Comparison of ENCODE assay signal across 8 cellular contexts in genomic region chr12:45214739-45215418, GRCh38. TPM values are rescaled to one million over a fixed set of nuclear protein-coding genes. Genes with fewer than 3 reads are reported as not detected.
DNase-seq lines count a peak whose midpoint lies in the region; ATAC-seq, FAIRE-seq and TF ChIP-seq lines count a peak whose summit lies in the region.

No MANE protein-coding gene starts in this region.

- no peak for FAIRE-seq in keratinocyte (lab: Jason Lieb, UNC)

- peak overlapping the region; percentile 95 for H3K27ac Mint-ChIP-seq in activated naive CD4-positive, alpha-beta T cell treated with anti-CD3 and anti-CD28 coated beads for 36 hours
- H3K27ac Mint-ChIP-seq in activated naive CD4-positive, alpha-beta T cell treated with anti-CD3 and anti-CD28 coated beads, Interleukin-2, amount 50 U/mL, for 72 hours, result peak overlapping the region; percentile 85 to 86

- H3K9me1 ChIP-seq in keratinocyte (ENCODE audit: control insufficient read depth, extremely low read depth, insufficient read depth, low read length), result no peaks in the 10 kb centered on the region

- H4K20me1 ChIP-seq in keratinocyte (ENCODE audit: control insufficient read depth, extremely low read depth, insufficient read depth, low read length), result no peaks in the 10 kb centered on the region

- H3K36me3 ChIP-seq in keratinocyte (ENCODE audit: control insufficient read depth in 2 of 2, extremely low read depth in 1 of 2, insufficient read depth in 2 of 2, low read length in 2 of 2) (no peaks in the 10 kb centered on the region), subcutaneous abdominal adipose tissue (ENCODE audit: control insufficient read depth in 5 of 5, insufficient read depth in 5 of 5, low read length in 5 of 5) (no peaks in the 10 kb centered on the region)

- peak overlapping the region; percentile 63 for H2AFZ ChIP-seq in keratinocyte (ENCODE audit: control insufficient read depth, low read length)

- no peaks in the 10 kb centered on the region for H3K9me3 ChIP-seq in keratinocyte (ENCODE audit: control insufficient read depth, low read depth, low read length)
- no peaks in the 10 kb centered on the region for H3K9me3 ChIP-seq in subcutaneous abdominal adipose tissue (ENCODE audit: control insufficient read depth in 5 of 5, low read length in 5 of 5)

- H3K79me2 ChIP-seq in keratinocyte (ENCODE audit: control insufficient read depth, insufficient read depth, low read length), result peaks cover 47% of the 10 kb centered on the region

- H3K4me1 ChIP-seq in keratinocyte (ENCODE audit: control insufficient read depth, extremely low read depth, insufficient read depth, low read length), result peaks cover 29% of the 10 kb centered on the region
- peaks cover 3 to 43% (median 32%) of the 10 kb centered on the region in 5 donors for H3K4me1 ChIP-seq in subcutaneous abdominal adipose tissue (ENCODE audit: control insufficient read depth in 5 of 5, insufficient read depth in 5 of 5, low read length in 5 of 5)

- dilution Hi-C loops in keratinocyte (cut with MboI; ENCODE audit: extremely low pct_ligation_motif_present, low sequenced_read_pairs), result no loop called here

- no peaks in the 10 kb centered on the region for H3K36me3 Mint-ChIP-seq in activated naive CD4-positive, alpha-beta T cell treated with anti-CD3 and anti-CD28 coated beads for 36 hours (ENCODE audit: low read depth)
- H3K36me3 Mint-ChIP-seq in activated naive CD4-positive, alpha-beta T cell treated with anti-CD3 and anti-CD28 coated beads, Interleukin-2, amount 50 U/mL, for 72 hours, result peaks cover 0 to 4% of the 10 kb centered on the region in 2 donors

- H3K27me3 Mint-ChIP-seq in activated naive CD4-positive, alpha-beta T cell treated with anti-CD3 and anti-CD28 coated beads for 36 hours (ENCODE audit: low read depth), result no peaks in the 10 kb centered on the region

- intact Hi-C loops in activated naive CD4-positive, alpha-beta T cell treated with anti-CD3 and anti-CD28 coated beads for 36 hours (cut with micrococcal nuclease), result loop anchor here (1.0 to 10.0 kb wide), 6 partner anchors 18 to 1000 kb away; no protein-coding TSS in a partner anchor

- H3K4me3 Mint-ChIP-seq in activated naive CD4-positive, alpha-beta T cell treated with anti-CD3 and anti-CD28 coated beads for 36 hours, result peak overlapping the region; percentile 97

- H3K4me3 ChIP-seq in keratinocyte (ENCODE audit: control insufficient read depth in 2 of 3, extremely low read depth in 1 of 3, insufficient read depth in 2 of 3, low read depth in 1 of 3, low read length in 3 of 3) (peak overlapping the region; percentile 62 to 87 (median 73)), subcutaneous abdominal adipose tissue (ENCODE audit: low read depth in 1 of 5, low read length in 5 of 5) (peak overlapping the region; percentile 67 to 99 (median 93))

- H3K4me1 Mint-ChIP-seq in activated naive CD4-positive, alpha-beta T cell treated with anti-CD3 and anti-CD28 coated beads for 36 hours (ENCODE audit: low read depth), result peaks cover 30% of the 10 kb centered on the region

- peak overlapping the region; percentile 80 for H3K9ac ChIP-seq in keratinocyte (ENCODE audit: control insufficient read depth, extremely low read depth, insufficient read depth, low read length)
- peak overlapping the region; percentile 83 to 99 (median 92) for H3K9ac ChIP-seq in subcutaneous abdominal adipose tissue (ENCODE audit: low read length in 5 of 5)

- CTCF ChIA-PET in activated naive CD4-positive, alpha-beta T cell treated with anti-CD3 and anti-CD28 coated beads for 36 hours (lab: Charles Lee), result interaction anchor here (0.9 to 1.8 kb wide), 9 partner anchors 10 to 271 kb away, joined by 3 to 7 read pairs (median 3); no protein-coding TSS in a partner anchor

- H3K27me3 ChIP-seq in keratinocyte (ENCODE audit: control insufficient read depth, extremely low read depth, insufficient read depth, low read length) (no peaks in the 10 kb centered on the region), subcutaneous abdominal adipose tissue (ENCODE audit: control insufficient read depth in 5 of 5, insufficient read depth in 4 of 5, low read length in 5 of 5) (no peaks in the 10 kb centered on the region)

- H3K27ac ChIP-seq in keratinocyte (ENCODE audit: control insufficient read depth, insufficient read depth, low read length) (peak overlapping the region; percentile 87), subcutaneous abdominal adipose tissue (ENCODE audit: low read depth, low read length) (peak overlapping the region; percentile 100)

- no peaks in the 10 kb centered on the region for H3K9me3 Mint-ChIP-seq in activated naive CD4-positive, alpha-beta T cell treated with anti-CD3 and anti-CD28 coated beads for 36 hours
- no peaks in the 10 kb centered on the region for H3K9me3 Mint-ChIP-seq in activated naive CD4-positive, alpha-beta T cell treated with anti-CD3 and anti-CD28 coated beads, Interleukin-2, amount 50 U/mL, for 72 hours

- ATAC-seq in activated naive CD4-positive, alpha-beta T cell treated with anti-CD3 and anti-CD28 coated beads, Interleukin-2, amount 50 U/mL, for 72 hours, result no peak
- ATAC-seq in GM18511 (IDR thresholded peaks at IDR 0.05; ENCODE audit: unreplicated experiment), result no peak
- ATAC-seq in GM21619 (IDR thresholded peaks at IDR 0.05; ENCODE audit: unreplicated experiment), result no peak
- ATAC-seq in GM21717 (IDR thresholded peaks at IDR 0.05; ENCODE audit: unreplicated experiment), result no peak

- H3K4me2 ChIP-seq in keratinocyte (ENCODE audit: control insufficient read depth, extremely low read depth, insufficient read depth, low read depth, low read length), result peak overlapping the region; percentile 93

- DNase-seq in activated naive CD4-positive, alpha-beta T cell treated with anti-CD3 and anti-CD28 coated beads for 36 hours, result peak; percentile 32
- no peak for DNase-seq in activated naive CD4-positive, alpha-beta T cell treated with anti-CD3 and anti-CD28 coated beads, Interleukin-2, amount 50 U/mL, for 16 hours
- DNase-seq in activated naive CD4-positive, alpha-beta T cell treated with anti-CD3 and anti-CD28 coated beads, Interleukin-2, amount 50 U/mL, for 72 hours (ENCODE audit: low spot score in 2 of 2), result no peak
- no peak for DNase-seq in keratinocyte (ENCODE audit: low read depth, low spot score)

- no peak for TF ChIP-seq CTCF in keratinocyte (optimal IDR thresholded peaks at IDR 0.05 in 1 of 3, IDR thresholded peaks at IDR 0.05 in 1 of 3, conservative IDR thresholded peaks at IDR 0.05 in 1 of 3; ENCODE audit: extremely low read depth in 1 of 3, insufficient read depth in 2 of 3, low read length in 3 of 3)

RNA-seq across cellular contexts. Expression of gene ANO6, which starts 1.0 kb away (rescaled TPM):
- total RNA-seq in activated naive CD4-positive, alpha-beta T cell treated with anti-CD3 and anti-CD28 coated beads for 36 hours, result 10 to 100 TPM; 12.9 to 14.6 TPM
- total RNA-seq in activated naive CD4-positive, alpha-beta T cell treated with anti-CD3 and anti-CD28 coated beads, Interleukin-2, amount 50 U/mL, for 72 hours, result 10 to 100 TPM; 13.3 to 25.5 TPM
- polyA plus RNA-seq in keratinocyte, result 55.4 to 64.3 TPM (median 62.4 TPM) in 3 replicates
- 8.8 TPM for polyA plus RNA-seq in keratinocyte (2011; ENCODE audit: low read depth)
- polyA plus RNA-seq in keratinocyte (2011; cell fraction: cytosol; rRNA removed), result 33.1 and 59.0 TPM in 2 replicates
- polyA plus RNA-seq in keratinocyte (2011; cell fraction: nucleus; rRNA removed), result 74.5 and 85.6 TPM in 2 replicates
- 21.3 and 51.0 TPM in 2 replicates for polyA plus RNA-seq in keratinocyte (2012; ENCODE audit: low replicate concordance)
- 35.5 to 110 TPM (median 88.7 TPM) in 3 replicates for polyA minus RNA-seq in keratinocyte
- polyA minus RNA-seq in keratinocyte (2011; cell fraction: cytosol; rRNA and poly(A)+ RNA removed), result 62.7 TPM
- polyA minus RNA-seq in keratinocyte (2011; cell fraction: nucleus; rRNA and poly(A)+ RNA removed), result 108 and 195 TPM in 2 replicates
